ENCODE assay signal across 12 cellular contexts in the genomic region with DNA sequence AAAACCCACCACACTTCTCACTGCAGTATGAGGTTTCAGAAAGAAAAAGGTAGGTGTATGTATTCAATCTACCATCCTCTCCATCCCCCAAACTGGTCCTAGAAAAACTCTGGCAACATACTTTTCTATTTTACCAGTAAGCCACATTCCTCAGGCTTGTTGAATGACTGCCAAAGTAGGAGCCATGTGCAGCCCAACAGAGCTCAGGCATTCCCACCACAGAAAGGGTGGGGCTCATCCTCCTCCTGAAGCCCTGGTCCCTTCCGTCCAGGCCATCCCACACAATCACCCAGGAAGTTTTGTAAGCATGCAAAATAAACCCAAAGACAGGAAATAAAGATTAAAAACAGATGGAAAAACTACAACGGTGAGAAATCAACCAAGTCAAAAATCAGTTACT. TPM values are rescaled to one million over a fixed set of nuclear protein-coding genes. Genes with fewer than 3 reads are reported as not detected.
A peak's percentile ranks its signal among the peaks of the same experiment; 100 is the strongest.
DNase-seq lines count a peak whose midpoint lies in the region; ATAC-seq, FAIRE-seq and TF ChIP-seq lines count a peak whose summit lies in the region.
"Had no signal": no experiment of that assay in that cellular context is flagged by ENCODE, and none has a peak within 500 bp of the region (broad histone marks: within the 10 kb centered on the region; RNA-seq: fewer than 3 reads in every experiment).

No MANE protein-coding gene starts in this region.

- H3K27ac Mint-ChIP-seq in nephron progenitor cell = no peak overlapping the region

- DNase-seq in Daoy (ENCODE audit: low read depth) (peak; percentile 90), foreskin fibroblast (peak; percentile 98 to 99), nephron progenitor cell (no peak), DMS153 (lab: John Stamatoyannopoulos, UW) (no peak), kidney (no peak)
- DNase-seq: immature natural killer cell, NCI-H1092, RPMI8226 had no signal

- H3K4me3 Mint-ChIP-seq in nephron progenitor cell = no peak overlapping the region
- H3K4me3 Mint-ChIP-seq: immature natural killer cell had no signal

- ATAC-seq in SK-N-SH treated with all-trans-retinoic acid at 6 μM for 48 hours = peak; percentile 92
- ATAC-seq in HG03571 (IDR thresholded peaks at IDR 0.05; ENCODE audit: unreplicated experiment) = no peak

- H3K9me3 ChIP-seq in kidney (ENCODE audit: control insufficient read depth in 1 of 2, low read length in 2 of 2) = no peaks in the 10 kb centered on the region
- H3K9me3 ChIP-seq: HAP-1 had no signal

- H3K27ac ChIP-seq in rectal smooth muscle tissue (ENCODE audit: low read depth, low read length) (peak overlapping the region; percentile 6), kidney (ENCODE audit: low read depth in 2 of 2, low read length in 2 of 2) (no peak overlapping the region)

- H3K9ac ChIP-seq in rectal smooth muscle tissue (ENCODE audit: low read length) (no peak overlapping the region), kidney (ENCODE audit: low read length in 2 of 2) (no peak overlapping the region)

- H3K36me3 ChIP-seq in rectal smooth muscle tissue (ENCODE audit: control insufficient read depth, insufficient read depth, low read length) = no peaks in the 10 kb centered on the region
- no peaks in the 10 kb centered on the region for H3K36me3 ChIP-seq in kidney (ENCODE audit: control insufficient read depth in 1 of 2, insufficient read depth in 2 of 2, low read length in 2 of 2)
- H3K36me3 ChIP-seq: HAP-1 had no signal

- H3K9me3 Mint-ChIP-seq in nephron progenitor cell = no peaks in the 10 kb centered on the region
- H3K9me3 Mint-ChIP-seq: immature natural killer cell had no signal

- intact Hi-C loops in kidney (cut with DNase I) = no loop called here

- H3K4me1 ChIP-seq in rectal smooth muscle tissue (ENCODE audit: control insufficient read depth, insufficient read depth, low read length) (peaks cover 20% of the 10 kb centered on the region), kidney (ENCODE audit: control insufficient read depth in 1 of 2, insufficient read depth in 1 of 2, low read depth in 1 of 2, low read length in 2 of 2) (peaks cover 0 to 4% of the 10 kb centered on the region in 2 donors)
- H3K4me1 ChIP-seq: HAP-1 had no signal

- FAIRE-seq in kidney (lab: Jason Lieb, UNC) = no peak

- no peak overlapping the region for H3K4me3 ChIP-seq in foreskin fibroblast (ENCODE audit: low read depth in 1 of 2, low read length in 2 of 2)
- H3K4me3 ChIP-seq in rectal smooth muscle tissue (ENCODE audit: low read length) = no peak overlapping the region
- H3K4me3 ChIP-seq in kidney (ENCODE audit: low read length in 2 of 2) = no peak overlapping the region
- H3K4me3 ChIP-seq: HAP-1 had no signal

- no peaks in the 10 kb centered on the region for H3K27me3 ChIP-seq in rectal smooth muscle tissue (ENCODE audit: control insufficient read depth, insufficient read depth, low read length)

- peaks cover 40% of the 10 kb centered on the region for H3K36me3 Mint-ChIP-seq in nephron progenitor cell (ENCODE audit: low read depth)

- no peaks in the 10 kb centered on the region for H3K27me3 Mint-ChIP-seq in nephron progenitor cell (ENCODE audit: low read depth, poor library complexity)

- H3K4me1 Mint-ChIP-seq in nephron progenitor cell = peaks cover 12% of the 10 kb centered on the region

- TF ChIP-seq CTCF in foreskin fibroblast (IDR thresholded peaks at IDR 0.05; ENCODE audit: low read depth, low read length) (no peak), nephron progenitor cell (IDR thresholded peaks at IDR 0.05) (no peak), kidney (IDR thresholded peaks at IDR 0.05; ENCODE audit: borderline replicate concordance, extremely low read depth, insufficient read depth) (no peak)

TF ChIP-seq in SK-N-SH treated with all-trans-retinoic acid at 6 μM for 48 hours, 23 proteins besides CTCF, POLR2A, EP300 and RAD21:
- TF ChIP-seq BACH2 (CRISPR knock-in tag; IDR thresholded peaks at IDR 0.05; ENCODE audit: borderline replicate concordance) (no peak), ISL1 (CRISPR knock-in tag; IDR thresholded peaks at IDR 0.05) (peak; percentile 66), TCF4 (CRISPR knock-in tag; IDR thresholded peaks at IDR 0.05; ENCODE audit: borderline replicate concordance) (peak; percentile 69)
- TF ChIP-seq, protein P1, sequence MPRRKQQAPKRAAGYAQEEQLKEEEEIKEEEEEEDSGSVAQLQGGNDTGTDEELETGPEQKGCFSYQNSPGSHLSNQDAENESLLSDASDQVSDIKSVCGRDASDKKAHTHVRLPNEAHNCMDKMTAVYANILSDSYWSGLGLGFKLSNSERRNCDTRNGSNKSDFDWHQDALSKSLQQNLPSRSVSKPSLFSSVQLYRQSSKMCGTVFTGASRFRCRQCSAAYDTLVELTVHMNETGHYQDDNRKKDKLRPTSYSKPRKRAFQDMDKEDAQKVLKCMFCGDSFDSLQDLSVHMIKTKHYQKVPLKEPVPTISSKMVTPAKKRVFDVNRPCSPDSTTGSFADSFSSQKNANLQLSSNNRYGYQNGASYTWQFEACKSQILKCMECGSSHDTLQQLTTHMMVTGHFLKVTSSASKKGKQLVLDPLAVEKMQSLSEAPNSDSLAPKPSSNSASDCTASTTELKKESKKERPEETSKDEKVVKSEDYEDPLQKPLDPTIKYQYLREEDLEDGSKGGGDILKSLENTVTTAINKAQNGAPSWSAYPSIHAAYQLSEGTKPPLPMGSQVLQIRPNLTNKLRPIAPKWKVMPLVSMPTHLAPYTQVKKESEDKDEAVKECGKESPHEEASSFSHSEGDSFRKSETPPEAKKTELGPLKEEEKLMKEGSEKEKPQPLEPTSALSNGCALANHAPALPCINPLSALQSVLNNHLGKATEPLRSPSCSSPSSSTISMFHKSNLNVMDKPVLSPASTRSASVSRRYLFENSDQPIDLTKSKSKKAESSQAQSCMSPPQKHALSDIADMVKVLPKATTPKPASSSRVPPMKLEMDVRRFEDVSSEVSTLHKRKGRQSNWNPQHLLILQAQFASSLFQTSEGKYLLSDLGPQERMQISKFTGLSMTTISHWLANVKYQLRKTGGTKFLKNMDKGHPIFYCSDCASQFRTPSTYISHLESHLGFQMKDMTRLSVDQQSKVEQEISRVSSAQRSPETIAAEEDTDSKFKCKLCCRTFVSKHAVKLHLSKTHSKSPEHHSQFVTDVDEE (CRISPR knock-in tag; IDR thresholded peaks at IDR 0.05) = 0 out of 2 replicates have a peak, but pooled peaks have one; percentile 14
- TF ChIP-seq, protein P2, sequence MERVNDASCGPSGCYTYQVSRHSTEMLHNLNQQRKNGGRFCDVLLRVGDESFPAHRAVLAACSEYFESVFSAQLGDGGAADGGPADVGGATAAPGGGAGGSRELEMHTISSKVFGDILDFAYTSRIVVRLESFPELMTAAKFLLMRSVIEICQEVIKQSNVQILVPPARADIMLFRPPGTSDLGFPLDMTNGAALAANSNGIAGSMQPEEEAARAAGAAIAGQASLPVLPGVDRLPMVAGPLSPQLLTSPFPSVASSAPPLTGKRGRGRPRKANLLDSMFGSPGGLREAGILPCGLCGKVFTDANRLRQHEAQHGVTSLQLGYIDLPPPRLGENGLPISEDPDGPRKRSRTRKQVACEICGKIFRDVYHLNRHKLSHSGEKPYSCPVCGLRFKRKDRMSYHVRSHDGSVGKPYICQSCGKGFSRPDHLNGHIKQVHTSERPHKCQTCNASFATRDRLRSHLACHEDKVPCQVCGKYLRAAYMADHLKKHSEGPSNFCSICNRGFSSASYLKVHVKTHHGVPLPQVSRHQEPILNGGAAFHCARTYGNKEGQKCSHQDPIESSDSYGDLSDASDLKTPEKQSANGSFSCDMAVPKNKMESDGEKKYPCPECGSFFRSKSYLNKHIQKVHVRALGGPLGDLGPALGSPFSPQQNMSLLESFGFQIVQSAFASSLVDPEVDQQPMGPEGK (CRISPR knock-in tag; IDR thresholded peaks at IDR 0.05; ENCODE audit: borderline replicate concordance) = peak; percentile 47; the same call in 1 of the 2 replicates

RNA-seq across cellular contexts. Expression of a gene that starts 57.2 kb away (rescaled TPM):
- 103 and 133 TPM in 2 replicates for total RNA-seq in Daoy (2014; rRNA removed; shearing (Covaris generic))
- total RNA-seq in kidney = 45.2 TPM
- polyA plus RNA-seq in kidney (ENCODE audit: insufficient read depth, low read depth, low replicate concordance) = 33.2 TPM

Comparison
In these comparisons a context has a peak if more than half of its experiments do, and no peak if none do; other contexts are left out.
1. DNase-seq: peak in Daoy (single experiment) and foreskin fibroblast (2 of 2); none in nephron progenitor cell (single experiment), DMS153 (single experiment) and kidney (single experiment).